ENCODE assay signal across 2 cellular contexts in the genomic region with DNA sequence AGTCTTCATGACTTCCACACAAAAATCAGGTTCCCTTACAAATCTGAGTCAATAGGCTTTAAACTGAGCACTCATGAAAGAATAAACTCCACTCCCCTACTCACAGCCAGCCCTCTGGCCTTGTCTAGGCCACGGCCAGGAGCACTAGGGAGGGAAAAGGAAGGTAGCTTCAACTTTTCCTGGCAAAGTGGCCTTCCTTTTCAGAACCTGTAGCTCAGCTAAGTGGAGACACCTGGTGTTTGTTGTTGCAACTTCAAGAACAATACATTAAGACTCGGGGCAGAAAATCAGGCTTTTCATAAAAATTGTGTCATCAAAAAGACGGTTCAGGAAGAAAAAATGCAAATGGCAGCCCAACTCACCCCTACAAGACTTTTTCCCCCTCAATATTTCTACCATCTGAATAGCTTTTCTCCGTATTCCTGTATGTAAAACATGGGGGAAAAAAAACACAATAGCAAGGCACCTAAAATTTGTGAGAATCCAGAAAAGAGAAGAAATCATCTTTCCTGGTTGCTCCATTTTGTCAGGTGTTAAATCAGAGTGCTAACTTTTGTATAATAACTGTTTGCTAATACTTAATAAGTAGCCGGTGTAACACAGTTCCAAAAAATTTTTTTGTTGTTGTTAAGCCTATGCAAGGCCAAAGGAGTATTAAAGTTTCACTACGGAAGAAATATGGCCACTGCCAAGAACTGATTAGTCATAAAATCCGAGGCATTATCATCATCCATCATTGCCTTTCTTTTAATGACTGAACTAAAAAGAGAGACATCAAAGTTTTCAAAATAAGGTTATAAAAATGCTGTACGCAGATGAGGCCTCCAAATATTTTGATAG.
TF ChIP-seq lines count a peak whose summit lies in the region.

No MANE protein-coding gene starts in this region.

TF ChIP-seq in GM12878, 131 proteins besides CTCF, POLR2A, EP300 and RAD21 (continued from another document):
- TF ChIP-seq SMC3 (IDR thresholded peaks at IDR 0.05; ENCODE audit: borderline replicate concordance, low read length), result peak; percentile 54; the same call in 1 of the 2 replicates

TF ChIP-seq in HepG2, 621 proteins besides CTCF, POLR2A, EP300 and RAD21 (continued from another document):
- TF ChIP-seq ZBTB7B (CRISPR knock-in tag; IDR thresholded peaks at IDR 0.05) (no peak), ZNF557 (CRISPR knock-in tag; IDR thresholded peaks at IDR 0.05) (no peak), MBD4 (IDR thresholded peaks at IDR 0.05; ENCODE audit: borderline replicate concordance, low read length) (no peak), SMC3 (IDR thresholded peaks at IDR 0.05; ENCODE audit: low read length) (peak; percentile 45; the same call in 1 of the 2 replicates)
- TF ChIP-seq, protein P1, sequence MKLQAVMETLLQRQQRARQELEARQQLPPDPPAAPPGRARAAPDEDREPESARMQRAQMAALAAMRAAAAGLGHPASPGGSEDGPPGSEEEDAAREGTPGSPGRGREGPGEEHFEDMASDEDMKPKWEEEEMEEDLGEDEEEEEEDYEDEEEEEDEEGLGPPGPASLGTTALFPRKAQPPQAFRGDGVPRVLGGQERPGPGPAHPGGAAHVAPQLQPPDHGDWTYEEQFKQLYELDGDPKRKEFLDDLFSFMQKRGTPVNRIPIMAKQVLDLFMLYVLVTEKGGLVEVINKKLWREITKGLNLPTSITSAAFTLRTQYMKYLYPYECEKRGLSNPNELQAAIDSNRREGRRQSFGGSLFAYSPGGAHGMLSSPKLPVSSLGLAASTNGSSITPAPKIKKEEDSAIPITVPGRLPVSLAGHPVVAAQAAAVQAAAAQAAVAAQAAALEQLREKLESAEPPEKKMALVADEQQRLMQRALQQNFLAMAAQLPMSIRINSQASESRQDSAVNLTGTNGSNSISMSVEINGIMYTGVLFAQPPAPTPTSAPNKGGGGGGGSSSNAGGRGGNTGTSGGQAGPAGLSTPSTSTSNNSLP (IDR thresholded peaks at IDR 0.05; ENCODE audit: low read depth, low read length), result 0 out of 2 replicates have a peak, but pooled peaks have one; percentile 22
